1 cellular context compared by ENCODE assay signal in genomic region chr13:91359566-91359965, GRCh38.
TF ChIP-seq lines count a peak whose summit lies in the region.

No MANE protein-coding gene starts in this region.

TF ChIP-seq in K562, 482 proteins besides CTCF, POLR2A, EP300 and RAD21:
- TF ChIP-seq ZNF239 (CRISPR knock-in tag; IDR thresholded peaks at IDR 0.05) (no peak), ZNF217 (CRISPR knock-in tag; IDR thresholded peaks at IDR 0.05) (no peak), ZBTB26 (CRISPR knock-in tag; IDR thresholded peaks at IDR 0.05) (no peak), THRA (IDR thresholded peaks at IDR 0.05) (no peak), NR3C1 (CRISPR knock-in tag; IDR thresholded peaks at IDR 0.05) (no peak), TCF7 (IDR thresholded peaks at IDR 0.05; ENCODE audit: borderline replicate concordance) (no peak), FOXM1 (IDR thresholded peaks at IDR 0.05; ENCODE audit: low read depth) (no peak), FOXM1 (CRISPR knock-in tag; IDR thresholded peaks at IDR 0.05; ENCODE audit: low read depth) (no peak), SIRT6 (IDR thresholded peaks at IDR 0.05; ENCODE audit: low read depth, low read length) (no peak), TCF7L2 (IDR thresholded peaks at IDR 0.05; ENCODE audit: low read depth, low read length) (no peak), ZNF431 (CRISPR knock-in tag; IDR thresholded peaks at IDR 0.05) (no peak), SIN3A (IDR thresholded peaks at IDR 0.05; ENCODE audit: borderline replicate concordance in 2 of 2, control insufficient read depth in 1 of 2, low read depth in 2 of 2, low read length in 2 of 2) (no peak), BRCA1 (IDR thresholded peaks at IDR 0.05) (no peak), BRCA1 (CRISPR knock-in tag; IDR thresholded peaks at IDR 0.05) (no peak), TAF15 (IDR thresholded peaks at IDR 0.05; ENCODE audit: low read depth, low read length) (no peak), SMAD1 (IDR thresholded peaks at IDR 0.05; ENCODE audit: low read depth, low read length, partially characterized antibody) (no peak), STAT5A (IDR thresholded peaks at IDR 0.05; ENCODE audit: borderline replicate concordance, low read length) (no peak), ZNF3 (CRISPR knock-in tag; IDR thresholded peaks at IDR 0.05) (no peak), GATAD2A (IDR thresholded peaks at IDR 0.05) (no peak), ETV5 (CRISPR knock-in tag; IDR thresholded peaks at IDR 0.05; ENCODE audit: low read depth) (no peak), SIN3B (IDR thresholded peaks at IDR 0.05; ENCODE audit: low read depth) (no peak), PTBP1 (IDR thresholded peaks at IDR 0.05; ENCODE audit: low read depth, low read length) (no peak)
TF ChIP-seq in K562: peak in this region for 0.
